10 cellular contexts compared by ENCODE assay signal in genomic region chr1:201463071-201463552, GRCh38. TPM values are rescaled to one million over a fixed set of nuclear protein-coding genes. Genes with fewer than 3 reads are reported as not detected.
DNase-seq lines count a peak whose midpoint lies in the region; ATAC-seq and TF ChIP-seq lines count a peak whose summit lies in the region.
"Had no signal": no experiment of that assay in that cellular context is flagged by ENCODE, and none has a peak within 500 bp of the region (broad histone marks: within the 10 kb centered on the region; RNA-seq: fewer than 3 reads in every experiment).

No MANE protein-coding gene starts in this region.

- peaks cover 38% of the 10 kb centered on the region for H3K4me1 ChIP-seq in RWPE2 (ENCODE audit: insufficient read depth, poor library complexity, severe bottlenecking)

- H3K27me3 ChIP-seq in RWPE2 (ENCODE audit: insufficient read depth, poor library complexity, severe bottlenecking): no peaks in the 10 kb centered on the region

- ATAC-seq in RWPE2 (ENCODE audit: low read depth) (no peak), GM18502 (IDR thresholded peaks at IDR 0.05; ENCODE audit: poor library complexity, unreplicated experiment) (no peak), GM18873 (IDR thresholded peaks at IDR 0.05; ENCODE audit: low FRiP score, unreplicated experiment) (no peak)

- peak; percentile 30 for TF ChIP-seq CTCF in RWPE2 (IDR thresholded peaks at IDR 0.05; ENCODE audit: poor library complexity, severe bottlenecking)
- TF ChIP-seq CTCF in fibroblast of pulmonary artery (IDR thresholded peaks at IDR 0.05; ENCODE audit: low read length, missing control alignments): peak; percentile 34
- TF ChIP-seq CTCF in GM13977 (IDR thresholded peaks at IDR 0.05; ENCODE audit: extremely low read depth, insufficient read depth, missing control alignments): no peak

- no peaks in the 10 kb centered on the region for H3K9me3 ChIP-seq in RWPE2 (ENCODE audit: severe bottlenecking)

- DNase-seq in Daoy (ENCODE audit: low read depth) (peak; percentile 48), RWPE2 (ENCODE audit: low spot score) (no peak), fibroblast of pulmonary artery (ENCODE audit: low read depth) (no peak), pons (ENCODE audit: low spot score) (peak; percentile 92), SHP77 (lab: John Stamatoyannopoulos, UW) (no peak), GM13977 (ENCODE audit: low spot score) (no peak)
- DNase-seq: amniotic stem cell had no signal

- no peak overlapping the region for H3K4me3 ChIP-seq in RWPE2 (ENCODE audit: severe bottlenecking)
- no peak overlapping the region for H3K4me3 ChIP-seq in fibroblast of pulmonary artery (replicated peaks; ENCODE audit: low read depth, low read length)

- H3K27ac ChIP-seq in RWPE2 (ENCODE audit: poor library complexity, severe bottlenecking): peak overlapping the region; percentile 97

- in situ Hi-C loops in GM13977 (cut with MboI; ENCODE audit: low pct_unique_long_range_greater_than_20kb, low sequenced_read_pairs, unreplicated experiment): no loop called here

- peaks cover 36% of the 10 kb centered on the region for H3K36me3 ChIP-seq in RWPE2 (ENCODE audit: low read depth)

RNA-seq across cellular contexts. Expression of gene PHLDA3, which starts 5.9 kb away (rescaled TPM):
- 7.6 and 11.7 TPM in 2 replicates for total RNA-seq in Daoy (2014; rRNA removed; shearing (Covaris generic))

RNA-seq across cellular contexts. Expression of gene TNNI1, which starts 41.6 kb away (rescaled TPM):
- not detected in 2 replicates for total RNA-seq in Daoy (2014; rRNA removed; shearing (Covaris generic))
- total RNA-seq: renal cortical epithelial cell had no signal

RNA-seq across cellular contexts. Expression of gene CSRP1, which starts 43.8 kb away (rescaled TPM):
- total RNA-seq in Daoy (2014; rRNA removed; shearing (Covaris generic)): 866 and 897 TPM in 2 replicates

Comparison
In these comparisons a context has a peak if more than half of its experiments do, and no peak if none do; other contexts are left out.
1. DNase-seq: peak in Daoy (single experiment) and pons (single experiment); none in RWPE2 (single experiment), fibroblast of pulmonary artery (single experiment), SHP77 (0 of 2) and GM13977 (single experiment).